9 cellular contexts compared by ENCODE assay signal in the genomic region with DNA sequence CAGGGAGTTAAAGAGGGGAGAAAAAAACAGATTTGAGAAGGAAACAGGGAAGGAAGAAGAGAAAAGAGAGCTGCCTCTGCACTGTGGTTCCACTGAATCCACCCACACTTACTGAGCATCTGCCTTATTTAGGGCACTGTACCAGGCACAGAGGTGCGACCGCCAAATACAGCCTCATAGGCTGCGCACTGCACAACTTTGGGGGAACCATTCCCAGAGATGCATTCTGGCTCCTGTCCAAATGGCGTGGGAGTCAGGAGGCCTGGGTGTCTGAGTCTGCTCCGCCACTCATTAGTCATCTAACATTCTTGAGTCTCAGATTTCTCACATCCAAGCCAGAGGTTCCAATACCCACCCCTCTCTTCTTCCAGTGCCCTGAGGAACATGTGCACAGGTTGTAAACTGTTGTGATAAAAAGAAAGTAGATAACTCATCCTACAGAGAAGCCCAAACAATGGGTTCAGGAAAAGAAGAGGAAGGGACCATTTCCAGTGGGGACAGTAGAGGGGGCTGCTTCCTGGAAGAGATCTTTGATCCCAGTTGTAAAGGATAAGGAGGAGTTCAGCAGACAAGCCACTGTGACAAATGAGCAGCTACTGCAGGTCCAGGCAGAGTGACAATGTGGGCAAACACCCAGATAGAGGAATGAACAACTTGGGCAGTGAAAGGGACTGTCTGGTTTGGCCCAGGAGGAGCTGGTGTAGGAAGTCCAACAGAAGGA.
DNase-seq lines count a peak whose midpoint lies in the region; ATAC-seq and TF ChIP-seq lines count a peak whose summit lies in the region.
"Had no signal": no experiment of that assay in that cellular context is flagged by ENCODE, and none has a peak within 500 bp of the region (broad histone marks: within the 10 kb centered on the region; RNA-seq: fewer than 3 reads in every experiment).

No MANE protein-coding gene starts in this region.

- TF ChIP-seq POLR2A in GM18505 (IDR thresholded peaks at IDR 0.05; ENCODE audit: borderline replicate concordance, extremely low read depth, insufficient read depth, insufficient read length) (no peak), transverse colon (IDR thresholded peaks at IDR 0.05) (no peak)

- H3K9me3 ChIP-seq in DND-41 (ENCODE audit: insufficient read depth, low read length, severe bottlenecking) (peaks cover 14% of the 10 kb centered on the region), MM.1S (replicated peaks; ENCODE audit: insufficient read depth, low read length) (no peaks in the 10 kb centered on the region), transverse colon (peaks cover 9 to 13% of the 10 kb centered on the region in 2 donors)

- H3K36me3 ChIP-seq in DND-41 (ENCODE audit: insufficient read depth, low read length): no peaks in the 10 kb centered on the region
- no peaks in the 10 kb centered on the region for H3K36me3 ChIP-seq in MM.1S (replicated peaks; ENCODE audit: insufficient read depth, low read length)
- no peaks in the 10 kb centered on the region for H3K36me3 ChIP-seq in transverse colon

- no peak for TF ChIP-seq EP300 in transverse colon (IDR thresholded peaks at IDR 0.05; ENCODE audit: low read depth)

- H3K9me2 ChIP-seq in MM.1S (replicated peaks; ENCODE audit: insufficient read depth, low read length): no peaks in the 10 kb centered on the region

- H4K20me1 ChIP-seq in DND-41 (ENCODE audit: insufficient read depth, low read length) (peaks cover 8% of the 10 kb centered on the region), MM.1S (ENCODE audit: insufficient read depth, low read length) (no peaks in the 10 kb centered on the region)

- H3K27ac ChIP-seq in DND-41 (ENCODE audit: low read length) (no peak overlapping the region), MM.1S (ENCODE audit: low read length) (no peak overlapping the region), transverse colon (no peak overlapping the region)
- H3K27ac ChIP-seq: parathyroid adenoma had no signal

- no peaks in the 10 kb centered on the region for H3K79me2 ChIP-seq in DND-41 (ENCODE audit: insufficient read depth, low read length)
- no peaks in the 10 kb centered on the region for H3K79me2 ChIP-seq in MM.1S (ENCODE audit: low read length)
- H3K79me2 ChIP-seq: parathyroid adenoma had no signal

- H3K4me3 ChIP-seq in DND-41 (ENCODE audit: low read depth in 1 of 2, low read length in 2 of 2) (no peak overlapping the region), MM.1S (ENCODE audit: low read length) (no peak overlapping the region), transverse colon (no peak overlapping the region)

- peaks cover 20% of the 10 kb centered on the region for H3F3A ChIP-seq in MM.1S (ENCODE audit: insufficient read depth, low read length)

- no peaks in the 10 kb centered on the region for H3K27me3 ChIP-seq in DND-41 (ENCODE audit: insufficient read depth, low read length, poor library complexity)
- H3K27me3 ChIP-seq in MM.1S (replicated peaks; ENCODE audit: insufficient read depth, low read length): no peaks in the 10 kb centered on the region
- no peaks in the 10 kb centered on the region for H3K27me3 ChIP-seq in transverse colon

- H3K4me2 ChIP-seq in DND-41 (ENCODE audit: insufficient read depth, low read length): no peak overlapping the region
- no peak overlapping the region for H3K4me2 ChIP-seq in MM.1S (ENCODE audit: low read depth, low read length)

- TF ChIP-seq CTCF in DND-41 (IDR thresholded peaks at IDR 0.05; ENCODE audit: borderline replicate concordance, extremely low read depth, low read length, poor library complexity, severe bottlenecking): peak; percentile 7
- no peak for TF ChIP-seq CTCF in MM.1S (IDR thresholded peaks at IDR 0.05; ENCODE audit: low read length)
- TF ChIP-seq CTCF in transverse colon (IDR thresholded peaks at IDR 0.05): no peak

- H3K4me1 ChIP-seq in DND-41 (ENCODE audit: insufficient read depth, low read length) (peaks cover 13% of the 10 kb centered on the region), MM.1S (ENCODE audit: low read length) (peaks cover 50% of the 10 kb centered on the region), transverse colon (peaks cover 0 to 22% (median 16%) of the 10 kb centered on the region in 4 donors)
- H3K4me1 ChIP-seq: parathyroid adenoma had no signal

- ATAC-seq in DND-41 (ENCODE audit: insufficient read depth, low read depth) (no peak), GM18505 (IDR thresholded peaks at IDR 0.05; ENCODE audit: unreplicated experiment) (no peak), HG03469 (IDR thresholded peaks at IDR 0.05; ENCODE audit: unreplicated experiment) (no peak)

- no peak overlapping the region for H3K9ac ChIP-seq in DND-41 (ENCODE audit: low read depth, low read length)
- no peak overlapping the region for H3K9ac ChIP-seq in MM.1S (ENCODE audit: low read length)
- H3K9ac ChIP-seq: parathyroid adenoma had no signal

- intact Hi-C loops in posterior vena cava (cut with DNase I): no loop called here
- intact Hi-C loops in transverse colon (cut with DNase I; ENCODE audit: low total_unique reads): no loop called here

- in situ Hi-C loops in transverse colon (cut with MboI; ENCODE audit: low pct_ligation_motif_present in 1 of 4, low pct_unique_long_range_greater_than_20kb in 1 of 4, low sequenced_read_pairs in 3 of 4): no loop called here

- H2AFZ ChIP-seq in DND-41 (ENCODE audit: low read depth, low read length) (no peak overlapping the region), MM.1S (ENCODE audit: low read length) (no peak overlapping the region)
- H2AFZ ChIP-seq: parathyroid adenoma had no signal

- 64% methylated on average over 5 of the region's 5 CpGs; no CpG with 5 or more reads in 1 of the 2 donors for WGBS in transverse colon (ENCODE audit: low coverage in 1 of 2), 2 donors

- no peak for DNase-seq in DND-41
- peak; percentile 87 for DNase-seq in NCI-H460 (ENCODE audit: extremely low read depth, low read depth)
- DNase-seq in brain pericyte (ENCODE audit: low read depth, low spot score): peak; percentile 32
- peak; percentile 44 for DNase-seq in posterior vena cava (ENCODE audit: low spot score)
- DNase-seq in MM.1S: no peak
- no peak for DNase-seq in transverse colon

Comparison
In these comparisons a context has a peak if more than half of its experiments do, and no peak if none do; other contexts are left out.
1. DNase-seq: peak in NCI-H460 (single experiment), brain pericyte (single experiment) and posterior vena cava (single experiment); none in DND-41 (single experiment), MM.1S (single experiment) and transverse colon (single experiment).